ENCODE assay signal across 13 cellular contexts in genomic region chr18:23138470-23138869, GRCh38. TPM values are rescaled to one million over a fixed set of nuclear protein-coding genes. Genes with fewer than 3 reads are reported as not detected.
DNase-seq lines count a peak whose midpoint lies in the region; ATAC-seq and TF ChIP-seq lines count a peak whose summit lies in the region.
"Had no signal": no experiment of that assay in that cellular context is flagged by ENCODE, and none has a peak within 500 bp of the region (broad histone marks: within the 10 kb centered on the region; RNA-seq: fewer than 3 reads in every experiment).

No MANE protein-coding gene starts in this region.

- H3K27ac ChIP-seq in caudate nucleus (ENCODE audit: low read depth, low read length) (peak overlapping the region; percentile 83), tibial nerve (peak overlapping the region in 1 of 4 donors; percentile 92), colonic mucosa (no peak overlapping the region)
- H3K27ac ChIP-seq: 22Rv1 had no signal

- DNase-seq in DMS 273 (lab: John Stamatoyannopoulos, UW; ENCODE audit: unreplicated experiment) (peak; percentile 20), DMS 273 treated with DMSO at 0.1 percent for 48 hours (lab: John Stamatoyannopoulos, UW) (no peak), NCI-H510A (lab: John Stamatoyannopoulos, UW) (peak; percentile 83), caudate nucleus (lab: John Stamatoyannopoulos, UW) (no peak), posterior vena cava (ENCODE audit: low spot score) (peak; percentile 40), tibial nerve (ENCODE audit: low spot score in 2 of 2) (no peak), colonic mucosa (no peak)
- DNase-seq: adrenal gland, endodermal cell, naive B cell, T-cell had no signal

- H3K36me3 ChIP-seq in tibial nerve: no peaks in the 10 kb centered on the region
- no peaks in the 10 kb centered on the region for H3K36me3 ChIP-seq in colonic mucosa
- H3K36me3 ChIP-seq: adrenal gland had no signal

- H3K9me3 ChIP-seq in tibial nerve (no peaks in the 10 kb centered on the region), colonic mucosa (no peaks in the 10 kb centered on the region)
- H3K9me3 ChIP-seq: adrenal gland had no signal

- no peak for TF ChIP-seq POLR2A in tibial nerve (IDR thresholded peaks at IDR 0.05)

- H3K27me3 ChIP-seq in tibial nerve: no peaks in the 10 kb centered on the region
- no peaks in the 10 kb centered on the region for H3K27me3 ChIP-seq in colonic mucosa
- H3K27me3 ChIP-seq: adrenal gland had no signal

- H3K4me1 ChIP-seq in tibial nerve (peaks cover 0 to 75% (median 35%) of the 10 kb centered on the region in 4 donors), colonic mucosa (peaks cover 30% of the 10 kb centered on the region)

- 84 to 86% methylated on average over 5 of the region's 5 CpGs for WGBS in tibial nerve, 2 donors

- intact Hi-C loops in posterior vena cava (cut with DNase I): loop anchor here (5.0 to 10.0 kb wide), 3 partner anchors 94 to 226 kb away; no protein-coding TSS in a partner anchor
- intact Hi-C loops in colonic mucosa (cut with DNase I): no loop called here

- H3K4me3 ChIP-seq in tibial nerve (peak overlapping the region in 1 of 4 donors; percentile 77), colonic mucosa (no peak overlapping the region)
- H3K4me3 ChIP-seq: adrenal gland had no signal

- no peak for TF ChIP-seq CTCF in tibial nerve (IDR thresholded peaks at IDR 0.05)
- no peak for TF ChIP-seq CTCF in colonic mucosa (IDR thresholded peaks at IDR 0.05)

- no peak overlapping the region for H3K9ac ChIP-seq in colonic mucosa (ENCODE audit: low read depth in 2 of 2, low read length in 2 of 2)

- no peak for TF ChIP-seq EP300 in tibial nerve (IDR thresholded peaks at IDR 0.05)

- ATAC-seq in GM18519 (IDR thresholded peaks at IDR 0.05; ENCODE audit: low FRiP score, unreplicated experiment): no peak
- ATAC-seq: T-cell had no signal

RNA-seq across cellular contexts. Expression of gene CABLES1, which starts 3.2 kb away (rescaled TPM):
- total RNA-seq in posterior vena cava: 10 to 100 TPM in 1 of 2 donors, 1 to 10 TPM in 1; 9.3 to 10.8 TPM
- total RNA-seq in tibial nerve: 10 to 100 TPM; 17.3 to 32.1 (median 21.2) TPM
- 1 to 10 TPM; 4.2 to 6.2 TPM for total RNA-seq in colonic mucosa

Comparison
In these comparisons a context has a peak if more than half of its experiments do, and no peak if none do; other contexts are left out.
1. DNase-seq: peak in DMS 273 (single experiment), NCI-H510A (single experiment) and posterior vena cava (single experiment); none in DMS 273 treated with DMSO at 0.1 percent for 48 hours (single experiment), caudate nucleus (0 of 61), tibial nerve (0 of 2) and colonic mucosa (single experiment).